Comparison of ENCODE assay signal across 8 cellular contexts in genomic region chr7:143341842-143342241, GRCh38. TPM values are rescaled to one million over a fixed set of nuclear protein-coding genes. Genes with fewer than 3 reads are reported as not detected.
"Had no signal": no experiment of that assay in that cellular context is flagged by ENCODE, and none has a peak within 500 bp of the region (broad histone marks: within the 10 kb centered on the region; RNA-seq: fewer than 3 reads in every experiment).

No MANE protein-coding gene starts in this region.

- H3K9me3 ChIP-seq: HAP-1 had no signal

- H3K4me1 ChIP-seq: HAP-1 had no signal

- H3K36me3 Mint-ChIP-seq: IgD-negative memory B cell had no signal

- DNase-seq: GOT3, H7, HFFc6, KG1 had no signal

- H3K9me3 Mint-ChIP-seq: HFFc6, IgD-negative memory B cell had no signal

- H3K4me3 ChIP-seq: HAP-1 had no signal

- H3K4me3 Mint-ChIP-seq: HFFc6 had no signal

- H3K36me3 ChIP-seq: HAP-1 had no signal

- ATAC-seq: HCT116 had no signal

- H3K27ac Mint-ChIP-seq: HFFc6, IgD-negative memory B cell had no signal

RNA-seq across cellular contexts. Expression of gene CLCN1, which starts 25.9 kb away (rescaled TPM):
- total RNA-seq: H4, HFFc6 had no signal
- polyA plus RNA-seq: IgD-negative memory B cell had no signal

RNA-seq across cellular contexts. Expression of gene TMEM139, which starts 57.1 kb away (rescaled TPM):
- polyA plus RNA-seq: IgD-negative memory B cell had no signal
